In the genomic region with DNA sequence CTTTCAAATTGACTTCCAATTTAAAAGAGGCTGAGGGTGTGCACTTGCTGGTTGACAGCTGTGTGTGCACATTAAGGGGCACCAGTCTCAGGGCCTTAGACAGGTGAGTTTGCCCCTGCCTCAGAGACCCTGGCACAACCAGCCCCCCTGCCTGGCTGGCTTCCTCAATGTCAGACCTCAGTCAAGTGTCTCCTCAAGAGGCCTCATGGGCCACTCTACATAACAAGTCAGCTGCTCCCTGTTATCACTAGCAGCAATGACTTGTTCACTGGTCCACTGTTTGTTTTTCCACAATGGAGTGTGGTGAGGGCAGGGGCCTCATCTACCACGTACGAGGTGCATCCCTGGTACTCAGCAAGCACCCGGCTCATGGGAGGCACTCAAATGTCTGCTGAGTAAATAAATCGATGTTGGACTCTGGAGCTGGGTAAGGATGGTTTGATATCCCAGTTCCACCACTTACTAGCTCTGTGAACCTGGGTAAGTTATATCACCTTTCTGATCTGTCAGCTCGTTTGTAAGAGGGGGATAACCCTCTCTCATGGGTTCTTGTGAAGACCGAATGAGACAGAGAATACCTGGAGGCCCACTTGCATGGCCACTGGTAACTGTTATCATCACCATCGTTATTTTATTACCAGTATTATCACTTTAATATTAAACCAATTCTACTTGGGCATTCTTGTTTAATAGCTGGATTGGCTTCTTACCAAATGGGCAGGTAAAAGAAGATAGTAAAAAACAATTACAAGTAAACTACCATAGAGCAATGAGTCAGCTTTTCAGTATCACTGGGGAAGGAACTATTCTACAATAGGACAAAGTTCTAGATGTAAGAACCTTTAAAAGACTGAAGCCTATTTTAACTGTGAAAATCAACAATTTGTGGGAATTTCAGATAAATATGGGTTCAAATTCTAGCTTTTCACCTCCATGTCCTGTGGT, we compare ENCODE assay signal across 20 cellular contexts.
DNase-seq lines count a peak whose midpoint lies in the region; ATAC-seq and TF ChIP-seq lines count a peak whose summit lies in the region.
"Had no signal": no experiment of that assay in that cellular context is flagged by ENCODE, and none has a peak within 500 bp of the region (broad histone marks: within the 10 kb centered on the region; RNA-seq: fewer than 3 reads in every experiment).

No MANE protein-coding gene starts in this region.

- TF ChIP-seq CTCF in GM10266 (IDR thresholded peaks at IDR 0.05; ENCODE audit: control insufficient read depth, insufficient read depth, low read depth, missing control alignments): no peak

- no peak for ATAC-seq in activated naive CD4-positive, alpha-beta T cell treated with anti-CD3 and anti-CD28 coated beads, Interleukin-2, amount 50 U/mL, for 72 hours
- ATAC-seq in memory B cell (ENCODE audit: low read depth): no peak
- no peak for ATAC-seq in HG02763 (IDR thresholded peaks at IDR 0.05; ENCODE audit: unreplicated experiment)
- ATAC-seq: PC-3 had no signal

- peak overlapping the region; percentile 60 to 63 for H3K27ac Mint-ChIP-seq in activated naive CD4-positive, alpha-beta T cell treated with anti-CD3 and anti-CD28 coated beads, Interleukin-2, amount 50 U/mL, for 72 hours
- H3K27ac Mint-ChIP-seq in memory B cell: peak overlapping the region; percentile 35

- no peaks in the 10 kb centered on the region for H3K4me1 Mint-ChIP-seq in memory B cell

- no peak for DNase-seq in activated naive CD4-positive, alpha-beta T cell treated with anti-CD3 and anti-CD28 coated beads, Interleukin-2, amount 50 U/mL, for 72 hours (ENCODE audit: low spot score in 2 of 2)
- DNase-seq in activated naive CD4-positive, alpha-beta T cell (lab: John Stamatoyannopoulos, UW): no peak
- DNase-seq in COLO668 (lab: John Stamatoyannopoulos, UW; ENCODE audit: unreplicated experiment) (peak; percentile 35), NCI-H510A (lab: John Stamatoyannopoulos, UW) (peak; percentile 95), memory B cell (ENCODE audit: low spot score in 2 of 2) (no peak), GM10266 (ENCODE audit: extremely low spot score) (no peak), kidney tubule cell (ENCODE audit: low spot score) (no peak)
- DNase-seq: activated CD8-positive, alpha-beta memory T cell treated with anti-CD3 and anti-CD28 coated beads for 24 hours; CD4-positive, alpha-beta T cell; colonic mucosa; DND-41; endodermal cell; midbrain; NCI-H1694 treated with DMSO at 0.1 percent for 48 hours; NCI-H2227 treated with DMSO at 0.1 percent for 48 hours; PC-3; stimulated activated CD4-positive, alpha-beta T cell treated with anti-CD3 and anti-CD28 coated beads, Interleukin-1b, Interleukin-23, amount 100 ng/mL, for 48 hours; stimulated activated naive CD4-positive, alpha-beta T cell; tibial artery had no signal

- H3K4me3 Mint-ChIP-seq in memory B cell: no peak overlapping the region
- H3K4me3 Mint-ChIP-seq: CD4-positive, alpha-beta T cell; endodermal cell had no signal

- no peaks in the 10 kb centered on the region for H3K27me3 Mint-ChIP-seq in memory B cell
- H3K27me3 Mint-ChIP-seq: CD4-positive, alpha-beta T cell had no signal

- peaks cover 11 to 19% of the 10 kb centered on the region in 2 donors for H3K36me3 Mint-ChIP-seq in activated naive CD4-positive, alpha-beta T cell treated with anti-CD3 and anti-CD28 coated beads, Interleukin-2, amount 50 U/mL, for 72 hours
- peaks cover 23% of the 10 kb centered on the region for H3K36me3 Mint-ChIP-seq in memory B cell

- H3K9me3 Mint-ChIP-seq in activated naive CD4-positive, alpha-beta T cell treated with anti-CD3 and anti-CD28 coated beads, Interleukin-2, amount 50 U/mL, for 72 hours: no peaks in the 10 kb centered on the region
- H3K9me3 Mint-ChIP-seq in memory B cell: no peaks in the 10 kb centered on the region
- H3K9me3 Mint-ChIP-seq: CD4-positive, alpha-beta T cell; endodermal cell had no signal

Comparison
In these comparisons a context has a peak if more than half of its experiments do, and no peak if none do; other contexts are left out.
1. DNase-seq: peak in COLO668 (single experiment) and NCI-H510A (single experiment); none in activated naive CD4-positive, alpha-beta T cell treated with anti-CD3 and anti-CD28 coated beads, Interleukin-2, amount 50 U/mL, for 72 hours (0 of 2), activated naive CD4-positive, alpha-beta T cell (0 of 4), memory B cell (0 of 2), GM10266 (single experiment) and kidney tubule cell (single experiment).